26 cellular contexts compared by ENCODE assay signal in genomic region chr9:74875656-74876055, GRCh38. TPM values are rescaled to one million over a fixed set of nuclear protein-coding genes. Genes with fewer than 3 reads are reported as not detected.
"Had no signal": no experiment of that assay in that cellular context is flagged by ENCODE, and none has a peak within 500 bp of the region (broad histone marks: within the 10 kb centered on the region; RNA-seq: fewer than 3 reads in every experiment).

No MANE protein-coding gene starts in this region.

- H3K36me3 ChIP-seq: colonic mucosa, esophagus squamous epithelium, gastrocnemius medialis, heart right ventricle, left lung, lower lobe of right lung had no signal

- ATAC-seq: effector memory CD8-positive, alpha-beta T cell; esophagus mucosa; gastrocnemius medialis; heart right ventricle; left cardiac atrium; left lung; left ventricle myocardium superior; lower lobe of right lung; naive thymus-derived CD4-positive, alpha-beta T cell had no signal

- H3K27ac ChIP-seq: colonic mucosa, epithelial cell of prostate, esophagus squamous epithelium, gastrocnemius medialis, heart right ventricle, left lung, lower lobe of right lung had no signal

- H3K27me3 ChIP-seq: colonic mucosa, esophagus squamous epithelium, gastrocnemius medialis, left lung had no signal

- H3K4me3 ChIP-seq: colonic mucosa, esophagus squamous epithelium, gastrocnemius medialis, heart right ventricle, left lung, lower lobe of right lung had no signal

- H3K4me1 ChIP-seq: colonic mucosa, esophagus squamous epithelium, gastrocnemius medialis, heart right ventricle, left lung, lower lobe of right lung had no signal

- FAIRE-seq: endometrium, islet of Langerhans, keratinocyte had no signal

- DNase-seq: colonic mucosa; cortex of kidney; effector CD8-positive, alpha-beta T cell; effector memory CD8-positive, alpha-beta T cell; endodermal cell; erythroblast; esophagus squamous epithelium; foreskin fibroblast; foreskin melanocyte; gastrocnemius medialis; glutamatergic neuron; head of caudate nucleus; heart right ventricle; hippocampal formation; left cardiac atrium; left lung; left ventricle myocardium superior; lower lobe of right lung; mesenchymal stem cell; midbrain; naive thymus-derived CD4-positive, alpha-beta T cell had no signal

RNA-seq across cellular contexts. Expression of gene TRPM6, which starts 12.1 kb away (rescaled TPM):
- polyA plus RNA-seq: naive thymus-derived CD4-positive, alpha-beta T cell had no signal
